1 cellular context compared by ENCODE assay signal in the genomic region with DNA sequence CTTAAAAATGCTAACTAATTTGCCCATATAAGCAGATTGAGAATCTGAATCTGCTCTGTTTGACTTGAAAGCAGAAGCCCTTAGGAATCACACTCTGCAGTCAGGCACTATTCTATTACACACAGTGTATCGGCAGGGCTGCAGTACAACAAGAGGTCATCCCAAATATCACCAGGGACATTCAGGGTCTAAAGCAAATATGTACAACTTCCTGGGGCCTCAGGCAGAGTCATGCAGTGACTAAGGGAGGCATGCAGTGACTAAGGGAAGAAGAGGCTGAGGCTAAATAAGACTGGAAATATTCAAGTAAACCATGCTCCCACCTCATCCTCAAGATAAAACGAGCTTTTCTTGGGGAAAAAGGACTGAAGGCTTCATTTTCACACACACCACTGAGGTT.
TF ChIP-seq lines count a peak whose summit lies in the region.

No MANE protein-coding gene starts in this region.

TF ChIP-seq in SK-N-SH, 30 proteins besides CTCF, POLR2A, EP300 and RAD21 (continued from another document):
- TF ChIP-seq RXRA (IDR thresholded peaks at IDR 0.05; ENCODE audit: borderline replicate concordance, low read depth) (peak; percentile 88; the same call in 1 of the 2 replicates), SMC3 (IDR thresholded peaks at IDR 0.05; ENCODE audit: low read depth, low read length) (no peak), MEF2A (IDR thresholded peaks at IDR 0.05; ENCODE audit: borderline replicate concordance, low read depth) (no peak), MXI1 (IDR thresholded peaks at IDR 0.05; ENCODE audit: low read depth, low read length) (no peak), TCF12 (IDR thresholded peaks at IDR 0.05) (peak; percentile 70), RCOR1 (IDR thresholded peaks at IDR 0.05; ENCODE audit: low read length) (no peak), RFX5 (IDR thresholded peaks at IDR 0.05; ENCODE audit: low read length) (no peak), SIN3A (IDR thresholded peaks at IDR 0.05; ENCODE audit: borderline replicate concordance, low read depth, low read length) (no peak), JUND (IDR thresholded peaks at IDR 0.05) (peak; percentile 88), POLR2AphosphoS5 (IDR thresholded peaks at IDR 0.05; ENCODE audit: low read depth, low read length) (peak; percentile 40; the same call in 1 of the 2 replicates), TEAD4 (IDR thresholded peaks at IDR 0.05; ENCODE audit: borderline replicate concordance, insufficient read depth) (0 out of 2 replicates have a peak, but pooled peaks have one; percentile 57), FOSL2 (IDR thresholded peaks at IDR 0.05; ENCODE audit: borderline replicate concordance, low read depth) (peak; percentile 97), FOXJ3 (CRISPR knock-in tag; IDR thresholded peaks at IDR 0.05) (no peak), GABPA (IDR thresholded peaks at IDR 0.05; ENCODE audit: low read depth) (no peak), TAF1 (IDR thresholded peaks at IDR 0.05; ENCODE audit: borderline replicate concordance, low read depth, low read length) (no peak), GATA2 (CRISPR knock-in tag; IDR thresholded peaks at IDR 0.05) (no peak), NFIC (IDR thresholded peaks at IDR 0.05; ENCODE audit: borderline replicate concordance) (peak; percentile 32; the same call in 1 of the 2 replicates), ELF1 (IDR thresholded peaks at IDR 0.05) (no peak), FOXM1 (IDR thresholded peaks at IDR 0.05; ENCODE audit: low read depth) (no peak)
- TF ChIP-seq, protein P1, sequence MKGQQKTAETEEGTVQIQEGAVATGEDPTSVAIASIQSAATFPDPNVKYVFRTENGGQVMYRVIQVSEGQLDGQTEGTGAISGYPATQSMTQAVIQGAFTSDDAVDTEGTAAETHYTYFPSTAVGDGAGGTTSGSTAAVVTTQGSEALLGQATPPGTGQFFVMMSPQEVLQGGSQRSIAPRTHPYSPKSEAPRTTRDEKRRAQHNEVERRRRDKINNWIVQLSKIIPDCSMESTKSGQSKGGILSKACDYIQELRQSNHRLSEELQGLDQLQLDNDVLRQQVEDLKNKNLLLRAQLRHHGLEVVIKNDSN (IDR thresholded peaks at IDR 0.05; ENCODE audit: borderline replicate concordance, low read depth), result no peak
- TF ChIP-seq, protein P2, sequence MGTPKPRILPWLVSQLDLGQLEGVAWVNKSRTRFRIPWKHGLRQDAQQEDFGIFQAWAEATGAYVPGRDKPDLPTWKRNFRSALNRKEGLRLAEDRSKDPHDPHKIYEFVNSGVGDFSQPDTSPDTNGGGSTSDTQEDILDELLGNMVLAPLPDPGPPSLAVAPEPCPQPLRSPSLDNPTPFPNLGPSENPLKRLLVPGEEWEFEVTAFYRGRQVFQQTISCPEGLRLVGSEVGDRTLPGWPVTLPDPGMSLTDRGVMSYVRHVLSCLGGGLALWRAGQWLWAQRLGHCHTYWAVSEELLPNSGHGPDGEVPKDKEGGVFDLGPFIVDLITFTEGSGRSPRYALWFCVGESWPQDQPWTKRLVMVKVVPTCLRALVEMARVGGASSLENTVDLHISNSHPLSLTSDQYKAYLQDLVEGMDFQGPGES (IDR thresholded peaks at IDR 0.05; ENCODE audit: low read depth, low read length), result no peak
- TF ChIP-seq, protein P3, sequence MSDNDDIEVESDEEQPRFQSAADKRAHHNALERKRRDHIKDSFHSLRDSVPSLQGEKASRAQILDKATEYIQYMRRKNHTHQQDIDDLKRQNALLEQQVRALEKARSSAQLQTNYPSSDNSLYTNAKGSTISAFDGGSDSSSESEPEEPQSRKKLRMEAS (IDR thresholded peaks at IDR 0.05; ENCODE audit: low read depth), result 0 out of 2 replicates have a peak, but pooled peaks have one; percentile 30
- TF ChIP-seq, protein P4, sequence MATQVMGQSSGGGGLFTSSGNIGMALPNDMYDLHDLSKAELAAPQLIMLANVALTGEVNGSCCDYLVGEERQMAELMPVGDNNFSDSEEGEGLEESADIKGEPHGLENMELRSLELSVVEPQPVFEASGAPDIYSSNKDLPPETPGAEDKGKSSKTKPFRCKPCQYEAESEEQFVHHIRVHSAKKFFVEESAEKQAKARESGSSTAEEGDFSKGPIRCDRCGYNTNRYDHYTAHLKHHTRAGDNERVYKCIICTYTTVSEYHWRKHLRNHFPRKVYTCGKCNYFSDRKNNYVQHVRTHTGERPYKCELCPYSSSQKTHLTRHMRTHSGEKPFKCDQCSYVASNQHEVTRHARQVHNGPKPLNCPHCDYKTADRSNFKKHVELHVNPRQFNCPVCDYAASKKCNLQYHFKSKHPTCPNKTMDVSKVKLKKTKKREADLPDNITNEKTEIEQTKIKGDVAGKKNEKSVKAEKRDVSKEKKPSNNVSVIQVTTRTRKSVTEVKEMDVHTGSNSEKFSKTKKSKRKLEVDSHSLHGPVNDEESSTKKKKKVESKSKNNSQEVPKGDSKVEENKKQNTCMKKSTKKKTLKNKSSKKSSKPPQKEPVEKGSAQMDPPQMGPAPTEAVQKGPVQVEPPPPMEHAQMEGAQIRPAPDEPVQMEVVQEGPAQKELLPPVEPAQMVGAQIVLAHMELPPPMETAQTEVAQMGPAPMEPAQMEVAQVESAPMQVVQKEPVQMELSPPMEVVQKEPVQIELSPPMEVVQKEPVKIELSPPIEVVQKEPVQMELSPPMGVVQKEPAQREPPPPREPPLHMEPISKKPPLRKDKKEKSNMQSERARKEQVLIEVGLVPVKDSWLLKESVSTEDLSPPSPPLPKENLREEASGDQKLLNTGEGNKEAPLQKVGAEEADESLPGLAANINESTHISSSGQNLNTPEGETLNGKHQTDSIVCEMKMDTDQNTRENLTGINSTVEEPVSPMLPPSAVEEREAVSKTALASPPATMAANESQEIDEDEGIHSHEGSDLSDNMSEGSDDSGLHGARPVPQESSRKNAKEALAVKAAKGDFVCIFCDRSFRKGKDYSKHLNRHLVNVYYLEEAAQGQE (IDR thresholded peaks at IDR 0.05; ENCODE audit: low read depth, low read length), result 0 out of 2 replicates have a peak, but pooled peaks have one; percentile 48
- TF ChIP-seq, protein P5, sequence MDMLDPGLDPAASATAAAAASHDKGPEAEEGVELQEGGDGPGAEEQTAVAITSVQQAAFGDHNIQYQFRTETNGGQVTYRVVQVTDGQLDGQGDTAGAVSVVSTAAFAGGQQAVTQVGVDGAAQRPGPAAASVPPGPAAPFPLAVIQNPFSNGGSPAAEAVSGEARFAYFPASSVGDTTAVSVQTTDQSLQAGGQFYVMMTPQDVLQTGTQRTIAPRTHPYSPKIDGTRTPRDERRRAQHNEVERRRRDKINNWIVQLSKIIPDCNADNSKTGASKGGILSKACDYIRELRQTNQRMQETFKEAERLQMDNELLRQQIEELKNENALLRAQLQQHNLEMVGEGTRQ (IDR thresholded peaks at IDR 0.05; ENCODE audit: borderline replicate concordance, low read depth, low read length), result no peak
